ENCODE assay signal across 9 cellular contexts in genomic region chr20:59043698-59044097, GRCh38. TPM values are rescaled to one million over a fixed set of nuclear protein-coding genes. Genes with fewer than 3 reads are reported as not detected.
DNase-seq lines count a peak whose midpoint lies in the region; ATAC-seq and TF ChIP-seq lines count a peak whose summit lies in the region.
"Had no signal": no experiment of that assay in that cellular context is flagged by ENCODE, and none has a peak within 500 bp of the region (broad histone marks: within the 10 kb centered on the region; RNA-seq: fewer than 3 reads in every experiment).

No MANE protein-coding gene starts in this region.

- peaks cover 37 to 54% (median 45%) of the 10 kb centered on the region in 4 donors for H3K4me1 Mint-ChIP-seq in CD4-positive, CD25-positive, alpha-beta regulatory T cell
- H3K4me1 Mint-ChIP-seq in HFFc6 (ENCODE audit: low read depth), result peaks cover 57% of the 10 kb centered on the region
- peaks cover 33 to 47% of the 10 kb centered on the region in 2 donors for H3K4me1 Mint-ChIP-seq in natural killer cell treated with Interleukin-12 subunit alpha and Interleukin-12 subunit beta and Interleukin-15 and Interleukin-18, amount 100 ng/mL, for 72 hours (ENCODE audit: low read depth in 2 of 2)

- peak overlapping the region; percentile 84 for H3K27ac ChIP-seq in CD4-positive, CD25-positive, alpha-beta regulatory T cell (ENCODE audit: insufficient read depth, low read length, poor library complexity, severe bottlenecking)
- H3K27ac ChIP-seq in dorsolateral prefrontal cortex, result peak overlapping the region in 25 of 59 donors; percentile 17 to 93 (median 86)

- H3K4me3 ChIP-seq in CD4-positive, CD25-positive, alpha-beta regulatory T cell (ENCODE audit: low read depth, low read length), result peak overlapping the region; percentile 38
- peak overlapping the region in 5 of 59 donors; percentile 79 to 94 (median 88) for H3K4me3 ChIP-seq in dorsolateral prefrontal cortex

- TF ChIP-seq CTCF in HFFc6 (IDR thresholded peaks at IDR 0.05) (no peak), dorsolateral prefrontal cortex (IDR thresholded peaks at IDR 0.05 in 54 of 56, conservative IDR thresholded peaks at IDR 0.05 in 2 of 56; ENCODE audit: low read depth in 1 of 56, partially characterized antibody in 56 of 56) (no peak)

- H3K27me3 ChIP-seq in CD4-positive, CD25-positive, alpha-beta regulatory T cell (ENCODE audit: control insufficient read depth, insufficient read depth, low read length), result no peaks in the 10 kb centered on the region
- no peaks in the 10 kb centered on the region for H3K27me3 ChIP-seq in dorsolateral prefrontal cortex

- H3K36me3 Mint-ChIP-seq in CD4-positive, CD25-positive, alpha-beta regulatory T cell, result peaks cover 12% of the 10 kb centered on the region
- peaks cover 22% of the 10 kb centered on the region for H3K36me3 Mint-ChIP-seq in HFFc6 (ENCODE audit: low read depth)
- peaks cover 11 to 19% of the 10 kb centered on the region in 2 donors for H3K36me3 Mint-ChIP-seq in activated naive CD4-positive, alpha-beta T cell treated with anti-CD3 and anti-CD28 coated beads, Interleukin-2, amount 50 U/mL, for 72 hours
- peaks cover 14% of the 10 kb centered on the region for H3K36me3 Mint-ChIP-seq in natural killer cell treated with Interleukin-12 subunit alpha and Interleukin-12 subunit beta and Interleukin-15 and Interleukin-18, amount 100 ng/mL, for 72 hours

- intact Hi-C loops in dorsolateral prefrontal cortex (cut with DNase I), result loop anchor here (5.0 to 10.0 kb wide), 4 partner anchors 61 to 451 kb away; partner anchors contain the start of gene NELFCD (in 1 of the 2)

- H3K4me1 ChIP-seq in CD4-positive, CD25-positive, alpha-beta regulatory T cell (ENCODE audit: control insufficient read depth, insufficient read depth, low read length, poor library complexity, severe bottlenecking), result peaks cover 43% of the 10 kb centered on the region

- no peak for ATAC-seq in CD4-positive, CD25-positive, alpha-beta regulatory T cell (ENCODE audit: low read depth in 2 of 2)
- no peak for ATAC-seq in activated naive CD4-positive, alpha-beta T cell treated with anti-CD3 and anti-CD28 coated beads, Interleukin-2, amount 50 U/mL, for 72 hours
- no peak for ATAC-seq in natural killer cell treated with Interleukin-12 subunit alpha and Interleukin-12 subunit beta and Interleukin-15 and Interleukin-18, amount 100 ng/mL, for 72 hours
- ATAC-seq in GM19324 (IDR thresholded peaks at IDR 0.05; ENCODE audit: low FRiP score, unreplicated experiment), result no peak
- no peak for ATAC-seq in HG03439 (IDR thresholded peaks at IDR 0.05; ENCODE audit: unreplicated experiment)

- no peaks in the 10 kb centered on the region for H3K9me3 ChIP-seq in CD4-positive, CD25-positive, alpha-beta regulatory T cell (ENCODE audit: control insufficient read depth in 2 of 2, low read length in 2 of 2)

- H3K27me3 Mint-ChIP-seq in CD4-positive, CD25-positive, alpha-beta regulatory T cell, result no peaks in the 10 kb centered on the region
- H3K27me3 Mint-ChIP-seq in HFFc6 (ENCODE audit: insufficient read depth), result peaks cover 2% of the 10 kb centered on the region; the same call in 1 of the 2 replicates
- H3K27me3 Mint-ChIP-seq in natural killer cell treated with Interleukin-12 subunit alpha and Interleukin-12 subunit beta and Interleukin-15 and Interleukin-18, amount 100 ng/mL, for 72 hours, result peaks cover 4 to 5% of the 10 kb centered on the region in 2 donors

- DNase-seq in CD4-positive, CD25-positive, alpha-beta regulatory T cell, result no peak
- DNase-seq in HFFc6 (peak; percentile 46), dorsolateral prefrontal cortex (no peak), D341Med (ENCODE audit: low spot score) (no peak)
- DNase-seq in activated naive CD4-positive, alpha-beta T cell treated with anti-CD3 and anti-CD28 coated beads, Interleukin-2, amount 50 U/mL, for 72 hours (ENCODE audit: low spot score in 2 of 2), result no peak
- DNase-seq in natural killer cell treated with Interleukin-12 subunit alpha and Interleukin-12 subunit beta and Interleukin-15 and Interleukin-18, amount 100 ng/mL, for 72 hours (ENCODE audit: low spot score), result no peak
- DNase-seq: NCI-H82 had no signal

- peak overlapping the region; percentile 80 to 96 (median 94) for H3K4me3 Mint-ChIP-seq in CD4-positive, CD25-positive, alpha-beta regulatory T cell
- H3K4me3 Mint-ChIP-seq in HFFc6, result peak overlapping the region; percentile 69
- H3K4me3 Mint-ChIP-seq in natural killer cell treated with Interleukin-12 subunit alpha and Interleukin-12 subunit beta and Interleukin-15 and Interleukin-18, amount 100 ng/mL, for 72 hours, result peak overlapping the region; percentile 86

- H3K27ac Mint-ChIP-seq in CD4-positive, CD25-positive, alpha-beta regulatory T cell, result peak overlapping the region in 2 of 3 donors; percentile 60 to 75
- H3K27ac Mint-ChIP-seq in HFFc6, result peak overlapping the region; percentile 71
- H3K27ac Mint-ChIP-seq in activated naive CD4-positive, alpha-beta T cell treated with anti-CD3 and anti-CD28 coated beads, Interleukin-2, amount 50 U/mL, for 72 hours, result peak overlapping the region; percentile 90 to 91
- peak overlapping the region; percentile 60 to 79 for H3K27ac Mint-ChIP-seq in natural killer cell treated with Interleukin-12 subunit alpha and Interleukin-12 subunit beta and Interleukin-15 and Interleukin-18, amount 100 ng/mL, for 72 hours

- H3K36me3 ChIP-seq in CD4-positive, CD25-positive, alpha-beta regulatory T cell (ENCODE audit: control insufficient read depth, insufficient read depth, low read length), result peaks cover 3% of the 10 kb centered on the region

- H3K9me3 Mint-ChIP-seq in CD4-positive, CD25-positive, alpha-beta regulatory T cell, result no peaks in the 10 kb centered on the region
- H3K9me3 Mint-ChIP-seq in HFFc6, result no peaks in the 10 kb centered on the region; the same call in 1 of the 2 replicates
- no peaks in the 10 kb centered on the region for H3K9me3 Mint-ChIP-seq in activated naive CD4-positive, alpha-beta T cell treated with anti-CD3 and anti-CD28 coated beads, Interleukin-2, amount 50 U/mL, for 72 hours
- no peaks in the 10 kb centered on the region for H3K9me3 Mint-ChIP-seq in natural killer cell treated with Interleukin-12 subunit alpha and Interleukin-12 subunit beta and Interleukin-15 and Interleukin-18, amount 100 ng/mL, for 72 hours

RNA-seq across cellular contexts. Expression of gene PRELID3B, which starts 1.1 kb away (rescaled TPM):
- 50.4 TPM for total RNA-seq in CD4-positive, CD25-positive, alpha-beta regulatory T cell
- 10 to 100 TPM; 33.8 to 44.7 (median 37.6) TPM for polyA plus RNA-seq in CD4-positive, CD25-positive, alpha-beta regulatory T cell
- total RNA-seq in HFFc6 (2021; fragmentation: NEBNext Ultra II Directional; extraction: Animal tissue kit (Norgen Biotek cat#: 25700)), result 10 to 100 TPM; 55.2 to 64.1 (median 59.8) TPM
- total RNA-seq in activated naive CD4-positive, alpha-beta T cell treated with anti-CD3 and anti-CD28 coated beads, Interleukin-2, amount 50 U/mL, for 72 hours, result 100 to 1,000 TPM; 118 to 170 TPM
- 10 to 100 TPM; 82.8 to 89.0 TPM for total RNA-seq in natural killer cell treated with Interleukin-12 subunit alpha and Interleukin-12 subunit beta and Interleukin-15 and Interleukin-18, amount 100 ng/mL, for 72 hours
- 10 to 100 TPM; 15.9 to 41.2 (median 26.9) TPM for total RNA-seq in dorsolateral prefrontal cortex

RNA-seq across cellular contexts. Expression of gene ATP5F1E, which starts 11.6 kb away (rescaled TPM):
- 54.9 TPM for total RNA-seq in CD4-positive, CD25-positive, alpha-beta regulatory T cell
- polyA plus RNA-seq in CD4-positive, CD25-positive, alpha-beta regulatory T cell, result 100 to 1,000 TPM in 2 of 4 donors, 10 to 100 TPM in 2; 85.6 to 145 (median 102) TPM
- total RNA-seq in HFFc6 (2021; fragmentation: NEBNext Ultra II Directional; extraction: Animal tissue kit (Norgen Biotek cat#: 25700)), result 10 to 100 TPM; 75.0 to 91.4 (median 84.4) TPM
- 10 to 100 TPM; 63.2 to 76.7 TPM for total RNA-seq in activated naive CD4-positive, alpha-beta T cell treated with anti-CD3 and anti-CD28 coated beads, Interleukin-2, amount 50 U/mL, for 72 hours
- total RNA-seq in natural killer cell treated with Interleukin-12 subunit alpha and Interleukin-12 subunit beta and Interleukin-15 and Interleukin-18, amount 100 ng/mL, for 72 hours, result 10 to 100 TPM; 62.2 to 72.3 TPM
- total RNA-seq in dorsolateral prefrontal cortex, result 10 to 100 TPM; 31.5 to 78.6 (median 49.1) TPM

RNA-seq across cellular contexts. Expression of gene TUBB1, which starts 24.5 kb away (rescaled TPM):
- 31.7 TPM for total RNA-seq in CD4-positive, CD25-positive, alpha-beta regulatory T cell
- polyA plus RNA-seq in CD4-positive, CD25-positive, alpha-beta regulatory T cell, result under 1 TPM; 0.07 to 0.22 (median 0.13) TPM
- not detected for total RNA-seq in HFFc6 (2021; fragmentation: NEBNext Ultra II Directional; extraction: Animal tissue kit (Norgen Biotek cat#: 25700))
- under 1 TPM in 1 of 2 donors, not detected in 1; 0.09 TPM for total RNA-seq in activated naive CD4-positive, alpha-beta T cell treated with anti-CD3 and anti-CD28 coated beads, Interleukin-2, amount 50 U/mL, for 72 hours
- not detected for total RNA-seq in natural killer cell treated with Interleukin-12 subunit alpha and Interleukin-12 subunit beta and Interleukin-15 and Interleukin-18, amount 100 ng/mL, for 72 hours
- total RNA-seq in dorsolateral prefrontal cortex, result under 1 TPM in 56 of 120 experiments, not detected in 64; 0.07 to 0.78 (median 0.24) TPM

RNA-seq across cellular contexts. Expression of gene CTSZ, which starts 36.6 kb away (rescaled TPM):
- 26.6 TPM for total RNA-seq in CD4-positive, CD25-positive, alpha-beta regulatory T cell
- polyA plus RNA-seq in CD4-positive, CD25-positive, alpha-beta regulatory T cell, result 1 to 10 TPM; 1.8 to 3.4 (median 3.2) TPM
- 100 to 1,000 TPM; 124 to 240 (median 136) TPM for total RNA-seq in HFFc6 (2021; fragmentation: NEBNext Ultra II Directional; extraction: Animal tissue kit (Norgen Biotek cat#: 25700))
- total RNA-seq in activated naive CD4-positive, alpha-beta T cell treated with anti-CD3 and anti-CD28 coated beads, Interleukin-2, amount 50 U/mL, for 72 hours, result 10 to 100 TPM; 36.3 to 37.1 TPM
- total RNA-seq in natural killer cell treated with Interleukin-12 subunit alpha and Interleukin-12 subunit beta and Interleukin-15 and Interleukin-18, amount 100 ng/mL, for 72 hours, result 10 to 100 TPM; 19.2 to 32.8 TPM
- total RNA-seq in dorsolateral prefrontal cortex, result 10 to 100 TPM; 33.6 to 99.6 (median 49.4) TPM

Comparison
In these comparisons a context has a peak if more than half of its experiments do, and no peak if none do; other contexts are left out.
1. RNA of gene TUBB1, which starts 24.5 kb away (total RNA-seq): 31.7 TPM in CD4-positive, CD25-positive, alpha-beta regulatory T cell (single experiment); 0.07 to 0.78 TPM in dorsolateral prefrontal cortex, 0.09 TPM in activated naive CD4-positive, alpha-beta T cell treated with anti-CD3 and anti-CD28 coated beads, Interleukin-2, amount 50 U/mL, for 72 hours, not detected in natural killer cell treated with Interleukin-12 subunit alpha and Interleukin-12 subunit beta and Interleukin-15 and Interleukin-18, amount 100 ng/mL, for 72 hours and not detected in HFFc6; every median in the first group is over 10 times any median in the second.
2. Peak in every context shown above with its lines, with median percentiles within 50 percentile points of each other: H3K27ac Mint-ChIP-seq and H3K4me3 Mint-ChIP-seq.